ENCODE assay signal across 1 cellular context in genomic region chr12:49827351-49828099, GRCh38.
A peak's percentile ranks its signal among the peaks of the same experiment; 100 is the strongest.
TF ChIP-seq lines count a peak whose summit lies in the region.

No MANE protein-coding gene starts in this region.

TF ChIP-seq in HEK293, 187 proteins besides CTCF, POLR2A, EP300 and RAD21 (continued from another document and continues in another):
- TF ChIP-seq REST (tag by site-specific recombination; IDR thresholded peaks at IDR 0.05) (no peak), ZNF692 (tag by site-specific recombination; IDR thresholded peaks at IDR 0.05) (0 out of 2 replicates have a peak, but pooled peaks have one; percentile 23), ZNF24 (tag by site-specific recombination; IDR thresholded peaks at IDR 0.05) (no peak), ZNF449 (tag by site-specific recombination; IDR thresholded peaks at IDR 0.05) (peak; percentile 72), ZNF768 (tag by site-specific recombination; IDR thresholded peaks at IDR 0.05) (no peak), ZNF202 (tag by site-specific recombination; IDR thresholded peaks at IDR 0.05; ENCODE audit: borderline replicate concordance) (no peak), GLI2 (tag by site-specific recombination; IDR thresholded peaks at IDR 0.05; ENCODE audit: borderline replicate concordance, low read depth) (no peak), ZNF112 (tag by site-specific recombination; IDR thresholded peaks at IDR 0.05) (no peak), ZNF398 (tag by site-specific recombination; IDR thresholded peaks at IDR 0.05) (no peak; the same call in 1 of the 2 replicates), ZBTB17 (tag by site-specific recombination; IDR thresholded peaks at IDR 0.05) (peak; percentile 49), ZNF600 (tag by site-specific recombination; IDR thresholded peaks at IDR 0.05) (peak; percentile 58), ZNF132 (tag by site-specific recombination; IDR thresholded peaks at IDR 0.05; ENCODE audit: borderline replicate concordance) (no peak), PRDM1 (tag by site-specific recombination; IDR thresholded peaks at IDR 0.05) (no peak), ZNF558 (tag by site-specific recombination; IDR thresholded peaks at IDR 0.05) (no peak), ZFP37 (tag by site-specific recombination; IDR thresholded peaks at IDR 0.05) (peak; percentile 37; the same call in 1 of the 2 replicates), ZEB2 (tag by site-specific recombination; IDR thresholded peaks at IDR 0.05) (no peak), ZBTB48 (tag by site-specific recombination; IDR thresholded peaks at IDR 0.05) (peak; percentile 65), ZBTB1 (tag by site-specific recombination; IDR thresholded peaks at IDR 0.05) (no peak), ZNF571 (tag by site-specific recombination; IDR thresholded peaks at IDR 0.05) (no peak), SETDB1 (IDR thresholded peaks at IDR 0.05; ENCODE audit: insufficient read length, low read length) (no peak), ZNF664 (tag by site-specific recombination; IDR thresholded peaks at IDR 0.05) (no peak), ZNF10 (tag by site-specific recombination; IDR thresholded peaks at IDR 0.05) (no peak), ZNF707 (tag by site-specific recombination; IDR thresholded peaks at IDR 0.05) (no peak), ZNF274 (IDR thresholded peaks at IDR 0.05; ENCODE audit: low read length) (no peak), ZNF274 (tag by site-specific recombination; IDR thresholded peaks at IDR 0.05; ENCODE audit: borderline replicate concordance) (no peak), ZNF610 (tag by site-specific recombination; IDR thresholded peaks at IDR 0.05; ENCODE audit: borderline replicate concordance) (no peak), BCL11A (tag by site-specific recombination; IDR thresholded peaks at IDR 0.05; ENCODE audit: low read depth) (no peak), ZSCAN5A (tag by site-specific recombination; IDR thresholded peaks at IDR 0.05) (no peak), ZNF23 (tag by site-specific recombination; IDR thresholded peaks at IDR 0.05; ENCODE audit: borderline replicate concordance) (no peak), ELK4 (IDR thresholded peaks at IDR 0.05; ENCODE audit: borderline replicate concordance, low read depth, low read length) (no peak), ZNF416 (tag by site-specific recombination; IDR thresholded peaks at IDR 0.05) (no peak), ZNF324 (tag by site-specific recombination; IDR thresholded peaks at IDR 0.05) (no peak; the same call in 1 of the 2 replicates), KLF16 (tag by site-specific recombination; IDR thresholded peaks at IDR 0.05) (no peak), ZNF362 (tag by site-specific recombination; IDR thresholded peaks at IDR 0.05) (no peak), YY1 (tag by site-specific recombination; IDR thresholded peaks at IDR 0.05) (no peak), ZSCAN18 (tag by site-specific recombination; IDR thresholded peaks at IDR 0.05) (no peak), ZNF658 (tag by site-specific recombination; IDR thresholded peaks at IDR 0.05) (no peak), ZNF26 (tag by site-specific recombination; IDR thresholded peaks at IDR 0.05) (no peak), ZBTB26 (tag by site-specific recombination; optimal IDR thresholded peaks at IDR 0.05) (no peak), KLF17 (tag by site-specific recombination; IDR thresholded peaks at IDR 0.05) (peak; percentile 46; the same call in 1 of the 2 replicates), SP3 (tag by site-specific recombination; IDR thresholded peaks at IDR 0.05) (no peak), ZNF830 (tag by site-specific recombination; IDR thresholded peaks at IDR 0.05; ENCODE audit: low read depth) (no peak), ZNF175 (tag by site-specific recombination; IDR thresholded peaks at IDR 0.05) (no peak)
